Comparison of ENCODE assay signal across 10 cellular contexts in genomic region chr9:3783156-3783555, GRCh38.
DNase-seq lines count a peak whose midpoint lies in the region.
"Had no signal": no experiment of that assay in that cellular context is flagged by ENCODE, and none has a peak within 500 bp of the region (broad histone marks: within the 10 kb centered on the region; RNA-seq: fewer than 3 reads in every experiment).

No MANE protein-coding gene starts in this region.

- no peak overlapping the region for H3K27ac Mint-ChIP-seq in activated T-helper 1 cell treated with anti-CD3 and anti-CD28 coated beads, Interleukin-12 subunit alpha, Interleukin-12 subunit beta, Interleukin-2, Interleukin-4 antibody, amounts not matched to agents 30 ng/mL and 10 ng/mL and 1 ng/mL, durations not matched to agents 14 hours and 24 hours and 36 hours
- H3K27ac Mint-ChIP-seq: CD4-positive, alpha-beta T cell had no signal

- DNase-seq in fibroblast of gingiva (ENCODE audit: low read depth) = peak; percentile 26
- DNase-seq in iris pigment epithelial cell (ENCODE audit: low read depth) = peak; percentile 31
- peak; percentile 13 for DNase-seq in renal cortical epithelial cell (ENCODE audit: low read depth)
- no peak for DNase-seq in effector CD4-positive, alpha-beta T cell
- no peak for DNase-seq in activated naive CD4-positive, alpha-beta T cell treated with anti-CD3 and anti-CD28 coated beads, Interleukin-2, amount 50 U/mL, for 16 hours
- DNase-seq in activated T-helper 1 cell treated with anti-CD3 and anti-CD28 coated beads, Interleukin-12 subunit alpha, Interleukin-12 subunit beta, Interleukin-2, Interleukin-4 antibody, amounts not matched to agents 30 ng/mL and 10 ng/mL and 1 ng/mL, durations not matched to agents 14 hours and 24 hours and 36 hours (ENCODE audit: low spot score) = no peak
- DNase-seq: ACHN; AML-193; Caco-2; CD4-positive, alpha-beta T cell had no signal

- peaks cover 11% of the 10 kb centered on the region for H3K27me3 Mint-ChIP-seq in activated T-helper 1 cell treated with anti-CD3 and anti-CD28 coated beads, Interleukin-12 subunit alpha, Interleukin-12 subunit beta, Interleukin-2, Interleukin-4 antibody, amounts not matched to agents 30 ng/mL and 10 ng/mL and 1 ng/mL, durations not matched to agents 14 hours and 24 hours and 36 hours (ENCODE audit: insufficient read depth)

- H3K9me3 Mint-ChIP-seq in activated T-helper 1 cell treated with anti-CD3 and anti-CD28 coated beads, Interleukin-12 subunit alpha, Interleukin-12 subunit beta, Interleukin-2, Interleukin-4 antibody, amounts not matched to agents 30 ng/mL and 10 ng/mL and 1 ng/mL, durations not matched to agents 14 hours and 24 hours and 36 hours = peaks cover 11% of the 10 kb centered on the region
- H3K9me3 Mint-ChIP-seq: CD4-positive, alpha-beta T cell had no signal

- no peaks in the 10 kb centered on the region for H3K4me1 Mint-ChIP-seq in activated T-helper 1 cell treated with anti-CD3 and anti-CD28 coated beads, Interleukin-12 subunit alpha, Interleukin-12 subunit beta, Interleukin-2, Interleukin-4 antibody, amounts not matched to agents 30 ng/mL and 10 ng/mL and 1 ng/mL, durations not matched to agents 14 hours and 24 hours and 36 hours (ENCODE audit: low read depth)

- intact Hi-C loops in activated T-helper 1 cell treated with anti-CD3 and anti-CD28 coated beads, Interleukin-12 subunit alpha, Interleukin-12 subunit beta, Interleukin-2, Interleukin-4 antibody, amounts not matched to agents 30 ng/mL and 10 ng/mL and 1 ng/mL, durations not matched to agents 14 hours and 24 hours and 36 hours (cut with micrococcal nuclease) = no loop called here

- H3K36me3 Mint-ChIP-seq in activated T-helper 1 cell treated with anti-CD3 and anti-CD28 coated beads, Interleukin-12 subunit alpha, Interleukin-12 subunit beta, Interleukin-2, Interleukin-4 antibody, amounts not matched to agents 30 ng/mL and 10 ng/mL and 1 ng/mL, durations not matched to agents 14 hours and 24 hours and 36 hours (ENCODE audit: low read depth) = no peaks in the 10 kb centered on the region

- no peak overlapping the region for H3K4me3 Mint-ChIP-seq in activated T-helper 1 cell treated with anti-CD3 and anti-CD28 coated beads, Interleukin-12 subunit alpha, Interleukin-12 subunit beta, Interleukin-2, Interleukin-4 antibody, amounts not matched to agents 30 ng/mL and 10 ng/mL and 1 ng/mL, durations not matched to agents 14 hours and 24 hours and 36 hours
- H3K4me3 Mint-ChIP-seq: CD4-positive, alpha-beta T cell had no signal

Comparison
In these comparisons a context has a peak if more than half of its experiments do, and no peak if none do; other contexts are left out.
1. DNase-seq: peak in fibroblast of gingiva (single experiment), iris pigment epithelial cell (single experiment) and renal cortical epithelial cell (single experiment); none in effector CD4-positive, alpha-beta T cell (single experiment), activated naive CD4-positive, alpha-beta T cell treated with anti-CD3 and anti-CD28 coated beads, Interleukin-2, amount 50 U/mL, for 16 hours (single experiment) and activated T-helper 1 cell treated with anti-CD3 and anti-CD28 coated beads, Interleukin-12 subunit alpha, Interleukin-12 subunit beta, Interleukin-2, Interleukin-4 antibody, amounts not matched to agents 30 ng/mL and 10 ng/mL and 1 ng/mL, durations not matched to agents 14 hours and 24 hours and 36 hours (single experiment).